In the genomic region with DNA sequence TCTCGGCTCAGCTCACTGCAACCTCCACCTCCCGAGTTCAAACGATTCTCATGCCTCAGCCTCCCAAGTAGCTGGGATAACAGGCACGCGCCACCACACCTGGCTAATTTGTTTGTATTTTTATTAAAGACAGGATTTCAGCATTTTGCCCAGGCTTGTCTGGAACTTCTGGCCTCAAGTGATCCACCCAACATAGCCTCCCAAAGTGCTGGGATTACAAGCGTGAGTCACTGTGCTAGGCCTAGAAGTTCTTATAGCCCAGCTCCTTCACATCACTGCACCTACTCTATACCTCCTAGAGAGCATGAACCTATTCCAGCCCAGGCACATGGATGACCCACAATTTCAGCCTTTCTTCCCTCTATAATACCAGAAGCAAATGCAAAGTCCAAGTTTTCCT, we compare ENCODE assay signal across 18 cellular contexts. TPM values are rescaled to one million over a fixed set of nuclear protein-coding genes. Genes with fewer than 3 reads are reported as not detected.
DNase-seq lines count a peak whose midpoint lies in the region; ATAC-seq, FAIRE-seq and TF ChIP-seq lines count a peak whose summit lies in the region.
"Had no signal": no experiment of that assay in that cellular context is flagged by ENCODE, and none has a peak within 500 bp of the region (broad histone marks: within the 10 kb centered on the region; RNA-seq: fewer than 3 reads in every experiment).

No MANE protein-coding gene starts in this region.

- no peak for FAIRE-seq in HepG2 (lab: Jason Lieb, UNC)

- no peak overlapping the region for H3K9ac ChIP-seq in HepG2 (ENCODE audit: insufficient read depth, low read depth, low read length)

- TF ChIP-seq POLR2A in HepG2 (IDR thresholded peaks at IDR 0.05; ENCODE audit: insufficient read depth in 1 of 2, low read depth in 2 of 2, low read length in 2 of 2): no peak
- no peak for TF ChIP-seq POLR2A in right lobe of liver (IDR thresholded peaks at IDR 0.05)

- H3K4me1 ChIP-seq in HepG2 (ENCODE audit: insufficient read depth, low read length) (peaks cover 71% of the 10 kb centered on the region), right lobe of liver (peaks cover 0 to 33% (median 0%) of the 10 kb centered on the region in 4 donors)
- H3K4me1 ChIP-seq: BE2C had no signal

- BruUV-seq in HepG2 (replicated peaks; lab: Mats Ljungman, UMichigan): no TSS peak

- no peak overlapping the region for H2AFZ ChIP-seq in HepG2 (ENCODE audit: low read length)

- TF ChIP-seq CTCF in HepG2 (CRISPR knock-in tag; IDR thresholded peaks at IDR 0.05) (no peak), right lobe of liver (IDR thresholded peaks at IDR 0.05) (no peak)

- POLR2A ChIA-PET in HepG2 (lab: Yijun Ruan, JAX): no interaction called here

- WGBS in HepG2 (ENCODE audit: low lambda C conversion rate): 95% methylated on average over 6 of the region's 6 CpGs
- whole genome bisulfite sequencing in right lobe of liver (ENCODE audit: insufficient coverage, low coverage, low lambda C conversion rate, missing lambda C conversion rate): 96% methylated on average over 3 of the region's 6 CpGs

- TF ChIP-seq RAD21 in HepG2 (CRISPR knock-in tag; IDR thresholded peaks at IDR 0.05): no peak

- peaks cover 20% of the 10 kb centered on the region for H3K4me1 Mint-ChIP-seq in activated T-helper 17 cell treated with anti-CD3 and anti-CD28 coated beads, Interleukin-2, amount 50 U/mL, for 72 hours
- peaks cover 22% of the 10 kb centered on the region for H3K4me1 Mint-ChIP-seq in memory B cell

- peak overlapping the region; percentile 99 for H3K4me3 Mint-ChIP-seq in activated T-helper 17 cell treated with anti-CD3 and anti-CD28 coated beads, Interleukin-2, amount 50 U/mL, for 72 hours
- peak overlapping the region; percentile 43 for H3K4me3 Mint-ChIP-seq in memory B cell

- no peaks in the 10 kb centered on the region for H4K20me1 ChIP-seq in HepG2 (ENCODE audit: insufficient read depth, low read length)

- in situ Hi-C loops in HepG2 (cut with HindIII; ENCODE audit: extremely low pct_ligation_motif_present, low pct_unique_long_range_greater_than_20kb): no loop called here

- peaks cover 34% of the 10 kb centered on the region for H3K79me2 ChIP-seq in HepG2 (ENCODE audit: insufficient read depth, low read length)

- no peaks in the 10 kb centered on the region; a peak in 1 of 5 replicates for H3K27me3 ChIP-seq in HepG2 (ENCODE audit: control insufficient read depth in 1 of 2, insufficient read depth in 2 of 2, low read length in 2 of 2)
- no peaks in the 10 kb centered on the region for H3K27me3 ChIP-seq in right lobe of liver
- H3K27me3 ChIP-seq: BE2C had no signal

- CTCF ChIA-PET in HepG2 (lab: Yijun Ruan, JAX; ENCODE audit: low intra/inter-chr PET ratio, low total read pairs): no interaction called here

- ATAC-seq in HepG2 (no peak), right lobe of liver (no peak), memory B cell (ENCODE audit: low read depth) (no peak)
- ATAC-seq in activated T-helper 17 cell treated with anti-CD3 and anti-CD28 coated beads, Interleukin-2, amount 50 U/mL, for 72 hours (replicated peaks): no peak
- ATAC-seq: right cardiac atrium had no signal

- H3K4me2 ChIP-seq in HepG2 (ENCODE audit: low read depth, low read length): no peak overlapping the region

- H3K27me3 Mint-ChIP-seq in activated T-helper 17 cell treated with anti-CD3 and anti-CD28 coated beads, Interleukin-2, amount 50 U/mL, for 72 hours: no peaks in the 10 kb centered on the region
- peaks cover 5% of the 10 kb centered on the region for H3K27me3 Mint-ChIP-seq in memory B cell

- no peak overlapping the region for H3K4me3 ChIP-seq in HepG2 (replicated peaks in 1 of 3; ENCODE audit: insufficient read depth in 1 of 3, low read depth in 2 of 3, low read length in 3 of 3)
- no peak overlapping the region for H3K4me3 ChIP-seq in right lobe of liver
- H3K4me3 ChIP-seq: HAP-1 had no signal

- no peak for DNase-seq in HepG2 (ENCODE audit: low spot score)
- DNase-seq in right lobe of liver: no peak
- DNase-seq in memory B cell (ENCODE audit: low spot score in 2 of 2): no peak
- no peak for DNase-seq in medulla oblongata (ENCODE audit: extremely low spot score)
- DNase-seq in NCI-H2227 treated with DMSO at 0.1 percent for 48 hours (lab: John Stamatoyannopoulos, UW): no peak
- DNase-seq in NCI-H1436 (lab: John Stamatoyannopoulos, UW): no peak
- DNase-seq: BE2C, DMS153, NCI-H1417 treated with DMSO at 0.1 percent for 48 hours, NCI-H345, nucleus accumbens, right cardiac atrium had no signal

- H3K27ac Mint-ChIP-seq in activated T-helper 17 cell treated with anti-CD3 and anti-CD28 coated beads, Interleukin-2, amount 50 U/mL, for 72 hours: peak overlapping the region; percentile 99
- H3K27ac Mint-ChIP-seq in memory B cell: peak overlapping the region; percentile 94

- H3K36me3 Mint-ChIP-seq in activated T-helper 17 cell treated with anti-CD3 and anti-CD28 coated beads, Interleukin-2, amount 50 U/mL, for 72 hours (ENCODE audit: low read depth): peaks cover 27% of the 10 kb centered on the region
- H3K36me3 Mint-ChIP-seq in memory B cell: peaks cover 2% of the 10 kb centered on the region

- H3K27ac ChIP-seq in HepG2 (ENCODE audit: extremely low read length, insufficient read depth, low read length) (no peak overlapping the region), right lobe of liver (no peak overlapping the region)

- H3K36me3 ChIP-seq in HepG2 (replicated peaks in 1 of 2; ENCODE audit: control insufficient read depth in 1 of 2, insufficient read depth in 2 of 2, low read length in 2 of 2) (no peaks in the 10 kb centered on the region; a peak in 2 of 5 replicates), right lobe of liver (peaks cover 0 to 3% (median 0%) of the 10 kb centered on the region in 4 donors)
- H3K36me3 ChIP-seq: thoracic aorta had no signal

- TF ChIP-seq EP300 in HepG2 (IDR thresholded peaks at IDR 0.05; ENCODE audit: low read depth in 2 of 2, low read length in 2 of 2) (no peak), HepG2 (CRISPR knock-in tag; IDR thresholded peaks at IDR 0.05; ENCODE audit: borderline replicate concordance) (no peak)

- no peaks in the 10 kb centered on the region for H3K9me3 Mint-ChIP-seq in activated T-helper 17 cell treated with anti-CD3 and anti-CD28 coated beads, Interleukin-2, amount 50 U/mL, for 72 hours
- no peaks in the 10 kb centered on the region for H3K9me3 Mint-ChIP-seq in memory B cell

- H3K9me3 ChIP-seq in HepG2 (ENCODE audit: low read length) (no peaks in the 10 kb centered on the region), right lobe of liver (no peaks in the 10 kb centered on the region)
- H3K9me3 ChIP-seq: BE2C, HAP-1, thoracic aorta had no signal

- intact Hi-C loops in HepG2 (cut with micrococcal nuclease; ENCODE audit: unreplicated experiment): no loop called here
- intact Hi-C loops in right lobe of liver (cut with DNase I): no loop called here

RNA-seq across cellular contexts. Expression of gene BLOC1S2, which starts 1.3 kb away (rescaled TPM):
- total RNA-seq in HepG2 (2016; rRNA removed; fragmentation: Illumina TruSeq; extraction: Trizol): 64.4 and 81.4 TPM in 2 replicates
- 54.2 and 57.3 TPM in 2 replicates for total RNA-seq in HepG2 (2016; cell fraction: cytosol; rRNA removed; fragmentation: Illumina TruSeq; extraction: Trizol; ENCODE audit: low read depth)
- total RNA-seq in HepG2 (2016; cell fraction: insoluble cytoplasmic fraction; rRNA removed; fragmentation: Illumina TruSeq; extraction: Trizol): 65.7 and 82.6 TPM in 2 replicates
- total RNA-seq in HepG2 (2016; cell fraction: membrane; rRNA removed; fragmentation: Illumina TruSeq; extraction: Trizol): 115 and 124 TPM in 2 replicates
- total RNA-seq in HepG2 (2016; cell fraction: nucleus; rRNA removed; fragmentation: Illumina TruSeq; extraction: Trizol): 25.7 and 27.8 TPM in 2 replicates
- polyA plus RNA-seq in HepG2 (2011; rRNA removed): 19.2 and 22.3 TPM in 2 replicates
- 9.3 and 14.2 TPM in 2 replicates for polyA plus RNA-seq in HepG2 (2011; cell fraction: cytosol; rRNA removed)
- polyA plus RNA-seq in HepG2 (2011; cell fraction: nucleus; rRNA removed): 4.7 and 6.6 TPM in 2 replicates
- 26.2 and 27.5 TPM in 2 replicates for polyA plus RNA-seq in HepG2 (2012)
- polyA plus RNA-seq in HepG2 (2016; cell fraction: cytosol; fragmentation: Illumina TruSeq; extraction: Trizol; ENCODE audit: low read depth): 73.0 and 81.9 TPM in 2 replicates
- polyA plus RNA-seq in HepG2 (2016; cell fraction: insoluble cytoplasmic fraction; fragmentation: Illumina TruSeq; extraction: Trizol; ENCODE audit: low read depth): 89.8 and 90.3 TPM in 2 replicates
- polyA plus RNA-seq in HepG2 (2016; cell fraction: membrane; fragmentation: Illumina TruSeq; extraction: Trizol; ENCODE audit: low read depth): 108 and 116 TPM in 2 replicates
- 48.0 and 53.7 TPM in 2 replicates for polyA plus RNA-seq in HepG2 (2016; cell fraction: nucleus; fragmentation: Illumina TruSeq; extraction: Trizol; ENCODE audit: insufficient read depth, low read depth)
- 3.4 and 6.6 TPM in 2 replicates for polyA minus RNA-seq in HepG2 (2011; rRNA and poly(A)+ RNA removed; ENCODE audit: low replicate concordance)
- polyA minus RNA-seq in HepG2 (2011; cell fraction: cytosol; rRNA and poly(A)+ RNA removed): 6.4 and 7.9 TPM in 2 replicates
- polyA minus RNA-seq in HepG2 (2011; cell fraction: nucleus; rRNA and poly(A)+ RNA removed): 3.9 and 8.7 TPM in 2 replicates
- 10 to 100 TPM; 13.7 to 26.4 (median 22.0) TPM for total RNA-seq in right lobe of liver
- 10 to 100 TPM; 54.1 to 59.3 TPM for total RNA-seq in activated T-helper 17 cell treated with anti-CD3 and anti-CD28 coated beads, Interleukin-2, amount 50 U/mL, for 72 hours

RNA-seq across cellular contexts. Expression of gene CWF19L1, which starts 20.3 kb away (rescaled TPM):
- total RNA-seq in HepG2 (2016; rRNA removed; fragmentation: Illumina TruSeq; extraction: Trizol): 42.1 and 60.0 TPM in 2 replicates
- 14.1 and 14.5 TPM in 2 replicates for total RNA-seq in HepG2 (2016; cell fraction: cytosol; rRNA removed; fragmentation: Illumina TruSeq; extraction: Trizol; ENCODE audit: low read depth)
- 46.4 and 66.4 TPM in 2 replicates for total RNA-seq in HepG2 (2016; cell fraction: insoluble cytoplasmic fraction; rRNA removed; fragmentation: Illumina TruSeq; extraction: Trizol)
- total RNA-seq in HepG2 (2016; cell fraction: membrane; rRNA removed; fragmentation: Illumina TruSeq; extraction: Trizol): 28.1 and 29.9 TPM in 2 replicates
- 20.3 and 27.0 TPM in 2 replicates for total RNA-seq in HepG2 (2016; cell fraction: nucleus; rRNA removed; fragmentation: Illumina TruSeq; extraction: Trizol)
- 11.8 and 13.6 TPM in 2 replicates for polyA plus RNA-seq in HepG2 (2011; rRNA removed)
- 6.2 and 8.5 TPM in 2 replicates for polyA plus RNA-seq in HepG2 (2011; cell fraction: cytosol; rRNA removed)
- polyA plus RNA-seq in HepG2 (2011; cell fraction: nucleus; rRNA removed): 9.6 and 11.5 TPM in 2 replicates
- 12.5 and 14.0 TPM in 2 replicates for polyA plus RNA-seq in HepG2 (2012)
- polyA plus RNA-seq in HepG2 (2016; cell fraction: cytosol; fragmentation: Illumina TruSeq; extraction: Trizol; ENCODE audit: low read depth): 6.7 and 8.0 TPM in 2 replicates
- 36.9 and 40.1 TPM in 2 replicates for polyA plus RNA-seq in HepG2 (2016; cell fraction: insoluble cytoplasmic fraction; fragmentation: Illumina TruSeq; extraction: Trizol; ENCODE audit: low read depth)
- polyA plus RNA-seq in HepG2 (2016; cell fraction: membrane; fragmentation: Illumina TruSeq; extraction: Trizol; ENCODE audit: low read depth): 12.9 and 14.9 TPM in 2 replicates
- 31.2 and 33.0 TPM in 2 replicates for polyA plus RNA-seq in HepG2 (2016; cell fraction: nucleus; fragmentation: Illumina TruSeq; extraction: Trizol; ENCODE audit: insufficient read depth, low read depth)
- polyA minus RNA-seq in HepG2 (2011; rRNA and poly(A)+ RNA removed; ENCODE audit: low replicate concordance): 15.7 and 41.0 TPM in 2 replicates
- 7.8 and 11.3 TPM in 2 replicates for polyA minus RNA-seq in HepG2 (2011; cell fraction: cytosol; rRNA and poly(A)+ RNA removed)
- polyA minus RNA-seq in HepG2 (2011; cell fraction: nucleus; rRNA and poly(A)+ RNA removed): 14.7 and 18.5 TPM in 2 replicates
- total RNA-seq in right lobe of liver: 10 to 100 TPM in 1 of 6 experiments, 1 to 10 TPM in 5; 7.7 to 10.7 (median 8.4) TPM
- total RNA-seq in activated T-helper 17 cell treated with anti-CD3 and anti-CD28 coated beads, Interleukin-2, amount 50 U/mL, for 72 hours: 10 to 100 TPM; 34.0 to 46.9 TPM

RNA-seq across cellular contexts. Expression of gene PKD2L1, which starts 42.3 kb away (rescaled TPM):
- total RNA-seq in HepG2 (2016; rRNA removed; fragmentation: Illumina TruSeq; extraction: Trizol) (0.07 and 0.31 TPM in 2 replicates), right lobe of liver (under 1 TPM in 3 of 6 experiments, not detected in 3; 0.12 to 0.26 (median 0.22) TPM)
- total RNA-seq in HepG2 (2016; cell fraction: cytosol; rRNA removed; fragmentation: Illumina TruSeq; extraction: Trizol; ENCODE audit: low read depth): not detected in 2 replicates
- 0.07 and 0.30 TPM in 2 replicates for total RNA-seq in HepG2 (2016; cell fraction: insoluble cytoplasmic fraction; rRNA removed; fragmentation: Illumina TruSeq; extraction: Trizol)
- total RNA-seq in HepG2 (2016; cell fraction: membrane; rRNA removed; fragmentation: Illumina TruSeq; extraction: Trizol): not detected in 2 replicates
- not detected in 2 replicates for total RNA-seq in HepG2 (2016; cell fraction: nucleus; rRNA removed; fragmentation: Illumina TruSeq; extraction: Trizol)
- 0.15 and 0.27 TPM in 2 replicates for polyA plus RNA-seq in HepG2 (2011; rRNA removed)
- 0.15 and 0.21 TPM in 2 replicates for polyA plus RNA-seq in HepG2 (2011; cell fraction: cytosol; rRNA removed)
- polyA plus RNA-seq in HepG2 (2011; cell fraction: nucleus; rRNA removed): 0.61 and 0.90 TPM in 2 replicates
- polyA plus RNA-seq in HepG2 (2012): 0.16 and 0.55 TPM in 2 replicates
- not detected in 2 replicates for polyA plus RNA-seq in HepG2 (2016; cell fraction: cytosol; fragmentation: Illumina TruSeq; extraction: Trizol; ENCODE audit: low read depth)
- polyA plus RNA-seq in HepG2 (2016; cell fraction: insoluble cytoplasmic fraction; fragmentation: Illumina TruSeq; extraction: Trizol; ENCODE audit: low read depth): 0.33 TPM in 1 of 2 replicates, not detected in the other
- not detected in 2 replicates for polyA plus RNA-seq in HepG2 (2016; cell fraction: membrane; fragmentation: Illumina TruSeq; extraction: Trizol; ENCODE audit: low read depth)
- polyA plus RNA-seq in HepG2 (2016; cell fraction: nucleus; fragmentation: Illumina TruSeq; extraction: Trizol; ENCODE audit: insufficient read depth, low read depth): 0.21 TPM in 1 of 2 replicates, not detected in the other
- 0.26 and 0.72 TPM in 2 replicates for polyA minus RNA-seq in HepG2 (2011; rRNA and poly(A)+ RNA removed; ENCODE audit: low replicate concordance)
- polyA minus RNA-seq in HepG2 (2011; cell fraction: cytosol; rRNA and poly(A)+ RNA removed): not detected in 2 replicates
- not detected in 2 replicates for polyA minus RNA-seq in HepG2 (2011; cell fraction: nucleus; rRNA and poly(A)+ RNA removed)
- total RNA-seq in activated T-helper 17 cell treated with anti-CD3 and anti-CD28 coated beads, Interleukin-2, amount 50 U/mL, for 72 hours: under 1 TPM; 0.30 to 0.66 TPM
- total RNA-seq: HT1080, lung microvascular endothelial cell, right cardiac atrium had no signal
- polyA plus RNA-seq: esophagus, right cardiac atrium had no signal

RNA-seq across cellular contexts. Expression of gene CHUK, which starts 58.4 kb away (rescaled TPM):
- 30.3 and 44.3 TPM in 2 replicates for total RNA-seq in HepG2 (2016; rRNA removed; fragmentation: Illumina TruSeq; extraction: Trizol)
- 6.8 and 7.5 TPM in 2 replicates for total RNA-seq in HepG2 (2016; cell fraction: cytosol; rRNA removed; fragmentation: Illumina TruSeq; extraction: Trizol; ENCODE audit: low read depth)
- total RNA-seq in HepG2 (2016; cell fraction: insoluble cytoplasmic fraction; rRNA removed; fragmentation: Illumina TruSeq; extraction: Trizol): 30.4 and 46.1 TPM in 2 replicates
- total RNA-seq in HepG2 (2016; cell fraction: membrane; rRNA removed; fragmentation: Illumina TruSeq; extraction: Trizol): 24.6 and 29.0 TPM in 2 replicates
- total RNA-seq in HepG2 (2016; cell fraction: nucleus; rRNA removed; fragmentation: Illumina TruSeq; extraction: Trizol): 22.5 and 27.6 TPM in 2 replicates
- polyA plus RNA-seq in HepG2 (2011; rRNA removed): 8.0 and 9.6 TPM in 2 replicates
- 3.3 and 5.6 TPM in 2 replicates for polyA plus RNA-seq in HepG2 (2011; cell fraction: cytosol; rRNA removed)
- polyA plus RNA-seq in HepG2 (2011; cell fraction: nucleus; rRNA removed): 4.2 and 5.5 TPM in 2 replicates
- 11.6 and 13.1 TPM in 2 replicates for polyA plus RNA-seq in HepG2 (2012)
- 2.9 and 3.7 TPM in 2 replicates for polyA plus RNA-seq in HepG2 (2016; cell fraction: cytosol; fragmentation: Illumina TruSeq; extraction: Trizol; ENCODE audit: low read depth)
- 33.0 and 35.1 TPM in 2 replicates for polyA plus RNA-seq in HepG2 (2016; cell fraction: insoluble cytoplasmic fraction; fragmentation: Illumina TruSeq; extraction: Trizol; ENCODE audit: low read depth)
- 12.8 and 13.9 TPM in 2 replicates for polyA plus RNA-seq in HepG2 (2016; cell fraction: membrane; fragmentation: Illumina TruSeq; extraction: Trizol; ENCODE audit: low read depth)
- polyA plus RNA-seq in HepG2 (2016; cell fraction: nucleus; fragmentation: Illumina TruSeq; extraction: Trizol; ENCODE audit: insufficient read depth, low read depth): 27.5 and 30.3 TPM in 2 replicates
- polyA minus RNA-seq in HepG2 (2011; rRNA and poly(A)+ RNA removed; ENCODE audit: low replicate concordance): 3.2 and 11.7 TPM in 2 replicates
- polyA minus RNA-seq in HepG2 (2011; cell fraction: cytosol; rRNA and poly(A)+ RNA removed): 7.4 and 9.3 TPM in 2 replicates
- polyA minus RNA-seq in HepG2 (2011; cell fraction: nucleus; rRNA and poly(A)+ RNA removed): 14.3 and 18.0 TPM in 2 replicates
- 10 to 100 TPM in 5 of 6 experiments, 1 to 10 TPM in 1; 8.6 to 20.0 (median 11.3) TPM for total RNA-seq in right lobe of liver
- 10 to 100 TPM; 17.4 to 32.2 TPM for total RNA-seq in activated T-helper 17 cell treated with anti-CD3 and anti-CD28 coated beads, Interleukin-2, amount 50 U/mL, for 72 hours

RNA-seq across cellular contexts. Expression of gene SCD, which starts 59.3 kb away (rescaled TPM):
- total RNA-seq in HepG2 (2016; rRNA removed; fragmentation: Illumina TruSeq; extraction: Trizol): 338 and 492 TPM in 2 replicates
- total RNA-seq in HepG2 (2016; cell fraction: cytosol; rRNA removed; fragmentation: Illumina TruSeq; extraction: Trizol; ENCODE audit: low read depth): 31.9 and 37.2 TPM in 2 replicates
- 303 and 473 TPM in 2 replicates for total RNA-seq in HepG2 (2016; cell fraction: insoluble cytoplasmic fraction; rRNA removed; fragmentation: Illumina TruSeq; extraction: Trizol)
- total RNA-seq in HepG2 (2016; cell fraction: membrane; rRNA removed; fragmentation: Illumina TruSeq; extraction: Trizol): 175 and 195 TPM in 2 replicates
- total RNA-seq in HepG2 (2016; cell fraction: nucleus; rRNA removed; fragmentation: Illumina TruSeq; extraction: Trizol): 532 and 631 TPM in 2 replicates
- polyA plus RNA-seq in HepG2 (2011; rRNA removed): 512 and 596 TPM in 2 replicates
- polyA plus RNA-seq in HepG2 (2011; cell fraction: cytosol; rRNA removed): 368 and 565 TPM in 2 replicates
- 147 and 228 TPM in 2 replicates for polyA plus RNA-seq in HepG2 (2011; cell fraction: nucleus; rRNA removed)
- 585 and 769 TPM in 2 replicates for polyA plus RNA-seq in HepG2 (2012)
- polyA plus RNA-seq in HepG2 (2016; cell fraction: cytosol; fragmentation: Illumina TruSeq; extraction: Trizol; ENCODE audit: low read depth): 36.1 and 38.4 TPM in 2 replicates
- 315 and 357 TPM in 2 replicates for polyA plus RNA-seq in HepG2 (2016; cell fraction: insoluble cytoplasmic fraction; fragmentation: Illumina TruSeq; extraction: Trizol; ENCODE audit: low read depth)
- 107 and 124 TPM in 2 replicates for polyA plus RNA-seq in HepG2 (2016; cell fraction: membrane; fragmentation: Illumina TruSeq; extraction: Trizol; ENCODE audit: low read depth)
- 708 and 740 TPM in 2 replicates for polyA plus RNA-seq in HepG2 (2016; cell fraction: nucleus; fragmentation: Illumina TruSeq; extraction: Trizol; ENCODE audit: insufficient read depth, low read depth)
- 748 and 1,007 TPM in 2 replicates for polyA minus RNA-seq in HepG2 (2011; rRNA and poly(A)+ RNA removed; ENCODE audit: low replicate concordance)
- polyA minus RNA-seq in HepG2 (2011; cell fraction: cytosol; rRNA and poly(A)+ RNA removed): 527 and 633 TPM in 2 replicates
- 165 and 293 TPM in 2 replicates for polyA minus RNA-seq in HepG2 (2011; cell fraction: nucleus; rRNA and poly(A)+ RNA removed)
- total RNA-seq in right lobe of liver: 100 to 1,000 TPM in 4 of 6 experiments, 10 to 100 TPM in 2; 38.3 to 599 (median 220) TPM
- total RNA-seq in activated T-helper 17 cell treated with anti-CD3 and anti-CD28 coated beads, Interleukin-2, amount 50 U/mL, for 72 hours: 100 to 1,000 TPM in 1 of 2 donors, 10 to 100 TPM in 1; 99.1 to 160 TPM
